ENCODE assay signal across 17 cellular contexts in the genomic region with DNA sequence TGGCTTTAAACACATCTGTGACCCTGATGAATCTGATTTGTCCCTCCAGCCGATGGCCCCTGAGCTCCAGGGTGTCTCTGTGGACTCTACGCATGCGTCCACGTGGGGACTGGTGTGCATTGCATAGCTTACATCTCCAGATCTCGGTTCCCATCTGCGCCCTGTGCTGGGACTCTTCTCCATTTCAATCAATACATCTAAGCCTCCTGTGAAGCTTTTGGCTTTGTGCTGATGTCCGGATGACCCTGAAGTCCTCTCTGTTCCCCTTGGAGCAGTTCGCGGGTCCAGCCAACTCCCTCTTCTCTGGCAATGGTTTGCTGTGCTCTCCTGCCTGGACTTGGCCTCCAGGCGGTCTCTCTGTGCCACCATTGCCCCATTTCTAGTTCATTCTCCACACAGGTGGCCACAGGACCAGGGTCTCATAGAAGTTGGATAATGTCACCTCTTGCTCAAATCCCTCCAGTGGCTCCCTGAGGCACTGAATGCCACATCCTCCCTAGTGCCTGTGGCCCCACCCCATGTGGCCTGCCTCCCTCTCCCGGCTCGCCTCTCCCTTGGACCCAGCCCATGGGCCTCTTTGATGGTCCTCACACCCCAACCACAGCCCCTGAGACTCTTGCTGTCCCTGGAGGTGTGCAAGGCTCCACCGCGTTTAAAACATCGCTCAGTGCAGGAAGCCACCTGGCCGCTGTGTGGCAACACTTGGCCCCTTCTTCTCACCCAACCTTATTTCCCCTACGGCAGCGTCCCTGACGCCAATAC.
A peak's percentile ranks its signal among the peaks of the same experiment; 100 is the strongest.
DNase-seq lines count a peak whose midpoint lies in the region; ATAC-seq and TF ChIP-seq lines count a peak whose summit lies in the region.
"Had no signal": no experiment of that assay in that cellular context is flagged by ENCODE, and none has a peak within 500 bp of the region (broad histone marks: within the 10 kb centered on the region; RNA-seq: fewer than 3 reads in every experiment).

No MANE protein-coding gene starts in this region.

- H4K91ac ChIP-seq in neuronal stem cell (ENCODE audit: low read depth, low read length, poor library complexity) = no peak overlapping the region

- DNase-seq in cardiac septum (ENCODE audit: low spot score) (peak; percentile 67), right cardiac atrium (no peak), coronary artery (ENCODE audit: low spot score) (peak; percentile 66), neuronal stem cell (ENCODE audit: low spot score) (no peak), prostate gland (ENCODE audit: low spot score) (no peak), 8988T (no peak), SHP77 (lab: John Stamatoyannopoulos, UW) (no peak)
- DNase-seq: CD4-positive, alpha-beta memory T cell; GF-D8; NCI-H1092 treated with DMSO at 0.1 percent for 48 hours; NCI-H2081; NCI-H2171 treated with DMSO at 0.1 percent for 48 hours; NCI-H748 treated with DMSO at 0.1 percent for 48 hours; OCI-M1; SIG-M5 had no signal

- H2BK120ac ChIP-seq in neuronal stem cell (ENCODE audit: low read depth, low read length) = no peak overlapping the region

- H3K27me3 ChIP-seq in right cardiac atrium (ENCODE audit: control insufficient read depth, insufficient read depth) (no peaks in the 10 kb centered on the region), neuronal stem cell (ENCODE audit: control insufficient read depth in 3 of 3, insufficient read depth in 3 of 3, low read depth in 1 of 3, low read length in 3 of 3) (peaks cover 0 to 3% (median 0%) of the 10 kb centered on the region in 3 experiments), prostate gland (replicated peaks; ENCODE audit: insufficient read depth) (no peaks in the 10 kb centered on the region)
- H3K27me3 ChIP-seq: BLaER1 had no signal

- 87% methylated on average over 19 of the region's 19 CpGs for WGBS in right cardiac atrium
- no CpG with 5 or more reads among the region's 19 CpGs for WGBS in neuronal stem cell (ENCODE audit: extremely low coverage in 2 of 2, insufficient read length in 2 of 2, insufficient replicate concordance in 1 of 2), 2 donors
- 91% methylated on average over 19 of the region's 19 CpGs for WGBS in prostate gland

- H3K23ac ChIP-seq in neuronal stem cell (ENCODE audit: low read depth, low read length, poor library complexity) = peak overlapping the region; percentile 53

- no peak overlapping the region for H2AFZ ChIP-seq in neuronal stem cell (ENCODE audit: low read length)

- H2BK15ac ChIP-seq in neuronal stem cell (ENCODE audit: low read length) = no peak overlapping the region

- no peak overlapping the region for H3K4me3 ChIP-seq in right cardiac atrium (ENCODE audit: low read length)
- no peak overlapping the region for H3K4me3 ChIP-seq in coronary artery
- H3K4me3 ChIP-seq in neuronal stem cell (ENCODE audit: low read length in 2 of 2) = no peak overlapping the region
- no peak overlapping the region for H3K4me3 ChIP-seq in prostate gland
- H3K4me3 ChIP-seq: BLaER1, K562 had no signal

- H3K9ac ChIP-seq in neuronal stem cell (ENCODE audit: low read depth, low read length, poor library complexity) = peak overlapping the region; percentile 3
- H3K9ac ChIP-seq: BLaER1 had no signal

- H3K36me3 ChIP-seq in neuronal stem cell (replicated peaks in 1 of 2; ENCODE audit: control insufficient read depth in 2 of 2, insufficient read depth in 2 of 2, low read length in 2 of 2) = no peaks in the 10 kb centered on the region
- H3K36me3 ChIP-seq in prostate gland = no peaks in the 10 kb centered on the region

- no peak overlapping the region for H2BK12ac ChIP-seq in neuronal stem cell (ENCODE audit: low read length)

- TF ChIP-seq CTCF in coronary artery (IDR thresholded peaks at IDR 0.05) = no peak
- TF ChIP-seq CTCF in prostate gland (IDR thresholded peaks at IDR 0.05) = no peak

- H3K79me1 ChIP-seq in neuronal stem cell (ENCODE audit: low read depth, low read length) = no peaks in the 10 kb centered on the region

- no peaks in the 10 kb centered on the region for H3K4me1 ChIP-seq in right cardiac atrium (ENCODE audit: control insufficient read depth, insufficient read depth, low read length)
- H3K4me1 ChIP-seq in neuronal stem cell (ENCODE audit: control insufficient read depth in 2 of 2, insufficient read depth in 1 of 2, low read depth in 1 of 2, low read length in 2 of 2) = peaks cover 3 to 4% of the 10 kb centered on the region in 2 donors
- H3K4me1 ChIP-seq in prostate gland (replicated peaks) = no peaks in the 10 kb centered on the region

- H2BK5ac ChIP-seq in neuronal stem cell (ENCODE audit: low read length) = no peak overlapping the region

- no peak overlapping the region for H3K14ac ChIP-seq in neuronal stem cell (ENCODE audit: low read length)

- H3K27ac ChIP-seq in right cardiac atrium (ENCODE audit: low read length) (no peak overlapping the region), coronary artery (no peak overlapping the region), neuronal stem cell (replicated peaks; ENCODE audit: low read length) (no peak overlapping the region), prostate gland (no peak overlapping the region)
- H3K27ac ChIP-seq: BLaER1 had no signal

- H3K18ac ChIP-seq in neuronal stem cell (ENCODE audit: low read length) = peak overlapping the region; percentile 13

- H3K4ac ChIP-seq in neuronal stem cell (ENCODE audit: low read length) = no peak overlapping the region

- TF ChIP-seq POLR2A in prostate gland (IDR thresholded peaks at IDR 0.05) = no peak

- H3K9me3 ChIP-seq in right cardiac atrium (ENCODE audit: control insufficient read depth, low read length) = no peaks in the 10 kb centered on the region
- H3K9me3 ChIP-seq in neuronal stem cell (replicated peaks in 1 of 2; ENCODE audit: control insufficient read depth in 2 of 2, insufficient read depth in 1 of 2, low read depth in 1 of 2, low read length in 2 of 2) = no peaks in the 10 kb centered on the region
- no peaks in the 10 kb centered on the region for H3K9me3 ChIP-seq in prostate gland
- H3K9me3 ChIP-seq: BLaER1 had no signal

- H3K4me2 ChIP-seq in neuronal stem cell (ENCODE audit: insufficient read depth, low read length, poor library complexity, severe bottlenecking) = no peak overlapping the region
- H3K4me2 ChIP-seq: BLaER1 had no signal

- intact Hi-C loops in cardiac septum (cut with DNase I) = no loop called here
- intact Hi-C loops in right cardiac atrium (cut with DNase I) = no loop called here
- intact Hi-C loops in prostate gland (cut with DNase I) = no loop called here

- no peak overlapping the region for H4K8ac ChIP-seq in neuronal stem cell (ENCODE audit: low read depth, low read length)

- H2AK5ac ChIP-seq in neuronal stem cell (ENCODE audit: low read depth, low read length) = no peak overlapping the region

- ATAC-seq in right cardiac atrium = no peak
- ATAC-seq: K562 had no signal

Comparison
In these comparisons a context has a peak if more than half of its experiments do, and no peak if none do; other contexts are left out.
1. DNase-seq: peak in cardiac septum (single experiment) and coronary artery (single experiment); none in right cardiac atrium (0 of 3), neuronal stem cell (single experiment), prostate gland (single experiment), 8988T (single experiment) and SHP77 (0 of 2).